23 cellular contexts compared by ENCODE assay signal in genomic region chr6:128888444-128889175, GRCh38.
"Had no signal": no experiment of that assay in that cellular context is flagged by ENCODE, and none has a peak within 500 bp of the region (broad histone marks: within the 10 kb centered on the region; RNA-seq: fewer than 3 reads in every experiment).

No MANE protein-coding gene starts in this region.

- H3K27me3 Mint-ChIP-seq: activated B cell treated with CpG ODN at 0.5 μM for 24 hours had no signal

- H3K36me3 Mint-ChIP-seq: activated naive CD4-positive, alpha-beta T cell treated with anti-CD3 and anti-CD28 coated beads, Interleukin-2, amount 50 U/mL, for 72 hours; natural killer cell treated with Interleukin-12 subunit alpha and Interleukin-12 subunit beta and Interleukin-15 and Interleukin-18, amount 100 ng/mL, for 72 hours had no signal

- H3K36me3 ChIP-seq: right lobe of liver, thoracic aorta had no signal

- DNase-seq: activated B cell treated with CpG ODN at 0.5 μM for 24 hours; activated CD4-positive, alpha-beta T cell treated with anti-CD3 and anti-CD28 coated beads, Interleukin-2, amount 50 U/mL, for 1 hour; activated CD8-positive, alpha-beta T cell treated with anti-CD3 and anti-CD28 coated beads, Interleukin-2, amount 10 ng/mL, durations not matched to agents 7 days and 5 days; activated naive CD4-positive, alpha-beta T cell; activated T-cell treated with anti-CD3 and anti-CD28 coated beads for 4 hours; activated T-cell treated with anti-CD3 and anti-CD28 coated beads, Interleukin-2, amount 50 U/mL, for 72 hours; anterior cingulate cortex; cortex of kidney; foreskin fibroblast; mucosa of descending colon; posterior cingulate gyrus; right lobe of liver; stimulated activated CD4-positive, alpha-beta T cell treated with anti-CD3 and anti-CD28 coated beads, Interleukin-12 subunit alpha, Interleukin-12 subunit beta, amount 100 ng/mL, for 4 hours; stimulated activated CD4-positive, alpha-beta T cell treated with anti-CD3 and anti-CD28 coated beads, Interleukin-4, amount 100 ng/mL, for 1 hour; stimulated activated naive CD8-positive, alpha-beta T cell treated with anti-CD3 and anti-CD28 coated beads, Interleukin-15, Interleukin-2, amounts not matched to agents 100 U/mL and 50 U/mL, for 24 hours; T-helper 1 cell; trophoblast cell had no signal

- H3K27ac ChIP-seq: hepatocyte, right lobe of liver, skin epidermis, thoracic aorta had no signal

- ATAC-seq: activated CD8-positive, alpha-beta T cell treated with anti-CD3 and anti-CD28 coated beads, Interleukin-2, amount 10 ng/mL, durations not matched to agents 7 days and 5 days; activated naive CD4-positive, alpha-beta T cell treated with anti-CD3 and anti-CD28 coated beads, Interleukin-2, amount 50 U/mL, for 72 hours; activated T-cell treated with anti-CD3 and anti-CD28 coated beads, Interleukin-2, amount 50 U/mL, for 72 hours; mucosa of descending colon; natural killer cell treated with Interleukin-12 subunit alpha and Interleukin-12 subunit beta and Interleukin-15 and Interleukin-18, amount 100 ng/mL, for 72 hours; right lobe of liver; stimulated activated naive CD8-positive, alpha-beta T cell treated with anti-CD3 and anti-CD28 coated beads, Interleukin-15, Interleukin-2, amounts not matched to agents 100 U/mL and 50 U/mL, for 24 hours had no signal

- H3K4me1 ChIP-seq: right lobe of liver had no signal

- H3K9me3 ChIP-seq: mucosa of descending colon, right lobe of liver, thoracic aorta had no signal

- H3K27me3 ChIP-seq: hepatocyte, right lobe of liver had no signal

- H3K27ac Mint-ChIP-seq: activated B cell treated with CpG ODN at 0.5 μM for 24 hours; activated CD8-positive, alpha-beta T cell treated with anti-CD3 and anti-CD28 coated beads, Interleukin-2, amount 10 ng/mL, durations not matched to agents 7 days and 5 days; activated naive CD4-positive, alpha-beta T cell treated with anti-CD3 and anti-CD28 coated beads, Interleukin-2, amount 50 U/mL, for 72 hours; activated T-cell treated with anti-CD3 and anti-CD28 coated beads, Interleukin-2, amount 50 U/mL, for 72 hours; natural killer cell treated with Interleukin-12 subunit alpha and Interleukin-12 subunit beta and Interleukin-15 and Interleukin-18, amount 100 ng/mL, for 72 hours; T-helper 2 cell treated with Interferon-gamma antibody and Interleukin-4, amounts not matched to agents 5 μg/mL and 100 μg/mL, for 36 hours had no signal

- H3K4me1 Mint-ChIP-seq: activated B cell treated with CpG ODN at 0.5 μM for 24 hours had no signal

- H3K4me3 Mint-ChIP-seq: activated B cell treated with CpG ODN at 0.5 μM for 24 hours; activated CD8-positive, alpha-beta T cell treated with anti-CD3 and anti-CD28 coated beads, Interleukin-2, amount 10 ng/mL, durations not matched to agents 7 days and 5 days; activated T-cell treated with anti-CD3 and anti-CD28 coated beads, Interleukin-2, amount 50 U/mL, for 72 hours; natural killer cell treated with Interleukin-12 subunit alpha and Interleukin-12 subunit beta and Interleukin-15 and Interleukin-18, amount 100 ng/mL, for 72 hours; T-helper 2 cell treated with Interferon-gamma antibody and Interleukin-4, amounts not matched to agents 5 μg/mL and 100 μg/mL, for 36 hours had no signal

- H3K9me3 Mint-ChIP-seq: activated B cell treated with CpG ODN at 0.5 μM for 24 hours; activated naive CD4-positive, alpha-beta T cell treated with anti-CD3 and anti-CD28 coated beads, Interleukin-2, amount 50 U/mL, for 72 hours; activated T-cell treated with anti-CD3 and anti-CD28 coated beads, Interleukin-2, amount 50 U/mL, for 72 hours; natural killer cell treated with Interleukin-12 subunit alpha and Interleukin-12 subunit beta and Interleukin-15 and Interleukin-18, amount 100 ng/mL, for 72 hours; T-helper 2 cell treated with Interferon-gamma antibody and Interleukin-4, amounts not matched to agents 5 μg/mL and 100 μg/mL, for 36 hours had no signal

- H3K4me3 ChIP-seq: hepatocyte, mucosa of descending colon, right lobe of liver, skin epidermis, thoracic aorta had no signal
